20 cellular contexts compared by ENCODE assay signal in genomic region chr2:201621293-201621999, GRCh38. TPM values are rescaled to one million over a fixed set of nuclear protein-coding genes. Genes with fewer than 3 reads are reported as not detected.
DNase-seq lines count a peak whose midpoint lies in the region; ATAC-seq and TF ChIP-seq lines count a peak whose summit lies in the region.
"Had no signal": no experiment of that assay in that cellular context is flagged by ENCODE, and none has a peak within 500 bp of the region (broad histone marks: within the 10 kb centered on the region; RNA-seq: fewer than 3 reads in every experiment).

No MANE protein-coding gene starts in this region.

- TF ChIP-seq RAD21 in SK-N-SH (IDR thresholded peaks at IDR 0.05; ENCODE audit: low read length): no peak

- POLR2A ChIA-PET in SK-N-SH (lab: Yijun Ruan, JAX): no interaction called here

- H3K36me3 ChIP-seq in SK-N-SH (replicated peaks in 1 of 2; ENCODE audit: control insufficient read depth in 1 of 2, insufficient read depth in 2 of 2, low read length in 1 of 2) (peaks cover 32 to 43% of the 10 kb centered on the region in 2 experiments), RWPE2 (ENCODE audit: low read depth) (peaks cover 23% of the 10 kb centered on the region; the same call in 1 of the 2 replicates), fibroblast of lung (ENCODE audit: control insufficient read depth, insufficient read depth, low read length) (peaks cover under 1% of the 10 kb centered on the region), psoas muscle (ENCODE audit: insufficient read depth in 1 of 2, low read depth in 1 of 2) (peaks cover 0 to 36% of the 10 kb centered on the region in 2 donors), GM23248 (ENCODE audit: low read depth) (peaks cover 32% of the 10 kb centered on the region)

- ATAC-seq in SK-N-SH treated with all-trans-retinoic acid at 6 μM for 48 hours: peak; percentile 23
- 0 out of 3 replicates have a peak, but pooled peaks have one; percentile 19 for ATAC-seq in RWPE2 (ENCODE audit: low read depth)
- peak; percentile 10 to 81 (median 68) for ATAC-seq in psoas muscle
- ATAC-seq: CD8-positive, alpha-beta T cell; GM12878 had no signal

- H2AFZ ChIP-seq in SK-N-SH (ENCODE audit: low read depth) (no peak overlapping the region), fibroblast of lung (ENCODE audit: low read length) (no peak overlapping the region), GM23248 (no peak overlapping the region)

- H3F3A ChIP-seq in SK-N-SH (replicated peaks; ENCODE audit: insufficient read depth) (peaks cover 8% of the 10 kb centered on the region), GM23248 (ENCODE audit: insufficient read depth) (peaks cover 13% of the 10 kb centered on the region)

- H3K9ac ChIP-seq in SK-N-SH: no peak overlapping the region
- no peak overlapping the region for H3K9ac ChIP-seq in fibroblast of lung (ENCODE audit: insufficient read depth, low read length)
- no peak overlapping the region for H3K9ac ChIP-seq in GM23248
- H3K9ac ChIP-seq: BLaER1 had no signal

- H3K4me1 ChIP-seq in SK-N-SH (ENCODE audit: control insufficient read depth in 1 of 2, insufficient read depth in 2 of 2, low read depth in 1 of 2, low read length in 1 of 2) (no peaks in the 10 kb centered on the region), RWPE2 (ENCODE audit: insufficient read depth, poor library complexity, severe bottlenecking) (no peaks in the 10 kb centered on the region), fibroblast of lung (ENCODE audit: control insufficient read depth, extremely low read depth, insufficient read depth, low read length) (peaks cover 6% of the 10 kb centered on the region), psoas muscle (no peaks in the 10 kb centered on the region), GM23248 (ENCODE audit: insufficient read depth) (no peaks in the 10 kb centered on the region)
- H3K4me1 ChIP-seq: BLaER1, Peyer's patch had no signal

- no peak overlapping the region for H3K27ac ChIP-seq in SK-N-SH (ENCODE audit: low read depth in 2 of 2, low read length in 1 of 2)
- H3K27ac ChIP-seq in RWPE2 (ENCODE audit: poor library complexity, severe bottlenecking): no peak overlapping the region
- no peak overlapping the region for H3K27ac ChIP-seq in fibroblast of lung (ENCODE audit: insufficient read depth, low read length)
- peak overlapping the region; percentile 27 for H3K27ac ChIP-seq in psoas muscle
- H3K27ac ChIP-seq in GM23248: no peak overlapping the region
- H3K27ac ChIP-seq: 22Rv1, BLaER1, Peyer's patch had no signal

- no peak for DNase-seq in SK-N-SH
- no peak for DNase-seq in RWPE2 (ENCODE audit: low spot score)
- DNase-seq in fibroblast of lung (ENCODE audit: low read depth in 2 of 2): no peak
- DNase-seq in psoas muscle: no peak
- DNase-seq in DMS79 (lab: John Stamatoyannopoulos, UW): no peak
- no peak for DNase-seq in GM23248
- DNase-seq in NCI-H345 treated with DMSO at 0.1 percent for 48 hours (lab: John Stamatoyannopoulos, UW; ENCODE audit: unreplicated experiment): no peak
- DNase-seq: CD8-positive, alpha-beta T cell; GDM1; Karpas-422; MM.1S; NCI-H1092 treated with DMSO at 0.1 percent for 48 hours; NCI-H2081 treated with DMSO at 0.1 percent for 48 hours; NCI-H524 treated with DMSO at 0.1 percent for 48 hours; Peyer's patch; SHP77 had no signal

- no peaks in the 10 kb centered on the region for H3K9me2 ChIP-seq in SK-N-SH
- no peaks in the 10 kb centered on the region for H3K9me2 ChIP-seq in GM23248 (ENCODE audit: insufficient read depth)

- in situ Hi-C loops in GM23248 (cut with MboI): no loop called here

- H4K20me1 ChIP-seq in SK-N-SH (ENCODE audit: insufficient read depth) (no peaks in the 10 kb centered on the region), fibroblast of lung (ENCODE audit: control insufficient read depth, extremely low read depth, insufficient read depth, low read length) (no peaks in the 10 kb centered on the region), GM23248 (ENCODE audit: insufficient read depth) (no peaks in the 10 kb centered on the region)
- H4K20me1 ChIP-seq: BLaER1 had no signal

- intact Hi-C loops in psoas muscle (cut with DNase I): loop anchor here in 1 of 2 donors (10.0 kb wide), 1 partner anchor 247 kb away; no protein-coding TSS in a partner anchor

- no peak for TF ChIP-seq EP300 in SK-N-SH (IDR thresholded peaks at IDR 0.05; ENCODE audit: borderline replicate concordance in 1 of 2, low read depth in 1 of 2, low read length in 1 of 2)

- H3K79me2 ChIP-seq in SK-N-SH (ENCODE audit: insufficient read depth) (no peaks in the 10 kb centered on the region), fibroblast of lung (ENCODE audit: control insufficient read depth, insufficient read depth, low read length) (no peaks in the 10 kb centered on the region), GM23248 (ENCODE audit: insufficient read depth) (no peaks in the 10 kb centered on the region)

- WGBS in SK-N-SH (ENCODE audit: low lambda C conversion rate): 95% methylated on average over 4 of the region's 4 CpGs
- WGBS in psoas muscle, 3 donors: 62 to 79% (median 67%) methylated on average over 4 of the region's 4 CpGs
- WGBS in GM23248 (ENCODE audit: low coverage in 1 of 2, low lambda C conversion rate in 2 of 2, missing lambda C conversion rate in 2 of 2), 2 experiments: 86 to 88% methylated on average over 4 of the region's 4 CpGs

- H3K27me3 ChIP-seq in SK-N-SH (ENCODE audit: insufficient read depth) (no peaks in the 10 kb centered on the region), RWPE2 (ENCODE audit: insufficient read depth, poor library complexity, severe bottlenecking) (no peaks in the 10 kb centered on the region), fibroblast of lung (ENCODE audit: control insufficient read depth, insufficient read depth, low read length) (no peaks in the 10 kb centered on the region), psoas muscle (ENCODE audit: insufficient read depth in 3 of 3, low read length in 2 of 3) (no peaks in the 10 kb centered on the region), GM23248 (replicated peaks; ENCODE audit: insufficient read depth) (no peaks in the 10 kb centered on the region)
- H3K27me3 ChIP-seq: BLaER1, Peyer's patch had no signal

- no peak for TF ChIP-seq CTCF in SK-N-SH (IDR thresholded peaks at IDR 0.05)
- no peak for TF ChIP-seq CTCF in RWPE2 (IDR thresholded peaks at IDR 0.05; ENCODE audit: poor library complexity, severe bottlenecking)
- TF ChIP-seq CTCF in fibroblast of lung (conservative IDR thresholded peaks at IDR 0.05 in 1 of 2, IDR thresholded peaks at IDR 0.05 in 1 of 2; ENCODE audit: low read depth in 1 of 2, low read length in 2 of 2): no peak
- TF ChIP-seq CTCF in psoas muscle (IDR thresholded peaks at IDR 0.05): no peak

- H3K4me2 ChIP-seq in SK-N-SH (no peak overlapping the region), fibroblast of lung (ENCODE audit: extremely low read depth, insufficient read depth, low read length) (peak overlapping the region; percentile 18), GM23248 (ENCODE audit: unreplicated experiment) (no peak overlapping the region)
- H3K4me2 ChIP-seq: BLaER1 had no signal

- CTCF ChIA-PET in SK-N-SH (lab: Yijun Ruan, JAX): interaction anchor here (0.9 to 1.5 kb wide), 2 partner anchors 9 to 12 kb away, joined by 3 to 4 read pairs; no protein-coding TSS in a partner anchor

- H3K4me3 ChIP-seq in SK-N-SH (ENCODE audit: low read depth in 2 of 2, low read length in 1 of 2) (no peak overlapping the region), RWPE2 (ENCODE audit: severe bottlenecking) (no peak overlapping the region), fibroblast of lung (replicated peaks in 1 of 4; ENCODE audit: control extremely low read depth in 1 of 4, insufficient read depth in 1 of 4, low read depth in 3 of 4, low read length in 4 of 4) (no peak overlapping the region), psoas muscle (no peak overlapping the region), GM23248 (no peak overlapping the region)
- H3K4me3 ChIP-seq: BLaER1, GM12878, Peyer's patch had no signal

- no peaks in the 10 kb centered on the region for H3K9me3 ChIP-seq in SK-N-SH
- no peaks in the 10 kb centered on the region for H3K9me3 ChIP-seq in RWPE2 (ENCODE audit: severe bottlenecking)
- H3K9me3 ChIP-seq in fibroblast of lung (ENCODE audit: control insufficient read depth, insufficient read depth, low read depth, low read length): no peaks in the 10 kb centered on the region
- H3K9me3 ChIP-seq in psoas muscle: no peaks in the 10 kb centered on the region
- no peaks in the 10 kb centered on the region for H3K9me3 ChIP-seq in GM23248 (ENCODE audit: low read depth)
- H3K9me3 ChIP-seq: Peyer's patch had no signal

TF ChIP-seq in SK-N-SH treated with all-trans-retinoic acid at 6 μM for 48 hours, 23 proteins besides CTCF, POLR2A, EP300 and RAD21 (continues in another document):
- no peak for TF ChIP-seq ZNF565 (CRISPR knock-in tag; conservative IDR thresholded peaks at IDR 0.05; ENCODE audit: low read depth)
- no peak for TF ChIP-seq ESRRG (CRISPR knock-in tag; IDR thresholded peaks at IDR 0.05)
- TF ChIP-seq GLIS3 (CRISPR knock-in tag; IDR thresholded peaks at IDR 0.05): no peak

TF ChIP-seq in SK-N-SH, 30 proteins besides CTCF, POLR2A, EP300 and RAD21 (continues in another document):
- TF ChIP-seq ZBTB33 (IDR thresholded peaks at IDR 0.05; ENCODE audit: borderline replicate concordance, low read depth): no peak
- TF ChIP-seq RXRA (IDR thresholded peaks at IDR 0.05; ENCODE audit: borderline replicate concordance, low read depth): no peak

RNA-seq across cellular contexts. Expression of gene TMEM237, which starts 21.9 kb away (rescaled TPM):
- polyA plus RNA-seq in SK-N-SH (2012; rRNA removed): 67.2 and 90.2 TPM in 2 replicates
- 96.5 and 103 TPM in 2 replicates for polyA plus RNA-seq in SK-N-SH (2012; cell fraction: cytosol; rRNA removed)
- 29.6 and 64.4 TPM in 2 replicates for polyA plus RNA-seq in SK-N-SH (2012; cell fraction: nucleus; rRNA removed)
- total RNA-seq in fibroblast of lung: 16.7 and 23.8 TPM in 2 replicates
- polyA plus RNA-seq in fibroblast of lung: 39.0 and 64.1 TPM in 2 replicates
- polyA plus RNA-seq in fibroblast of lung (2012): 30.8 and 40.3 TPM in 2 replicates
- polyA minus RNA-seq in fibroblast of lung (ENCODE audit: low replicate concordance): 6.6 and 7.2 TPM in 2 replicates
- 10 to 100 TPM in 3 of 4 donors, 1 to 10 TPM in 1; 9.7 to 19.5 (median 15.8) TPM for total RNA-seq in psoas muscle
- polyA plus RNA-seq in psoas muscle: 10 to 100 TPM in 2 of 3 donors, 1 to 10 TPM in 1; 7.0 to 13.9 (median 11.6) TPM
- 57.5 and 77.5 TPM in 2 replicates for total RNA-seq in GM23248 (2014; rRNA removed; shearing (Covaris generic))
- polyA plus RNA-seq in GM23248 (2016; fragmentation: Nextera tagmentation; extraction: Ambion mirVana): 92.7 and 95.5 TPM in 2 replicates
